Comparison of ENCODE assay signal across 2 cellular contexts in genomic region chr20:63104312-63105181, GRCh38.
TF ChIP-seq lines count a peak whose summit lies in the region.

No MANE protein-coding gene starts in this region.

TF ChIP-seq in GM23338, 12 proteins besides CTCF, POLR2A, EP300 and RAD21:
- TF ChIP-seq ZNF114 (CRISPR knock-in tag; IDR thresholded peaks at IDR 0.05) (no peak), ZNF331 (CRISPR knock-in tag; IDR thresholded peaks at IDR 0.05; ENCODE audit: low read depth) (no peak), EZH2phosphoT487 (IDR thresholded peaks at IDR 0.05; ENCODE audit: unreplicated experiment) (no peak), JUNB (IDR thresholded peaks at IDR 0.05; ENCODE audit: unreplicated experiment) (no peak), ETS1 (IDR thresholded peaks at IDR 0.05) (no peak), POLR2AphosphoS5 (IDR thresholded peaks at IDR 0.05; ENCODE audit: low read depth) (no peak), STAT1 (IDR thresholded peaks at IDR 0.05; ENCODE audit: unreplicated experiment) (no peak), EZH2 (IDR thresholded peaks at IDR 0.05; ENCODE audit: low read depth, unreplicated experiment) (no peak), ZNF462 (CRISPR knock-in tag; IDR thresholded peaks at IDR 0.05) (no peak), CREB1 (CRISPR knock-in tag; IDR thresholded peaks at IDR 0.05; ENCODE audit: low read depth) (no peak), REST (IDR thresholded peaks at IDR 0.05; ENCODE audit: unreplicated experiment) (no peak), NANOG (IDR thresholded peaks at IDR 0.05; ENCODE audit: borderline replicate concordance) (no peak)

TF ChIP-seq in H1, 55 proteins besides CTCF, POLR2A, EP300 and RAD21:
- TF ChIP-seq ATF3 (IDR thresholded peaks at IDR 0.05; ENCODE audit: insufficient read depth, low read depth, low read length) (no peak), TAF1 (IDR thresholded peaks at IDR 0.05; ENCODE audit: low read depth, low read length) (no peak), FOSL1 (IDR thresholded peaks at IDR 0.05; ENCODE audit: insufficient read depth, low read depth, low read length) (no peak), CBX5 (IDR thresholded peaks at IDR 0.05; ENCODE audit: low read depth, low read length) (no peak), RXRA (IDR thresholded peaks at IDR 0.05; ENCODE audit: insufficient read depth, low read depth, low read length) (no peak), ATF2 (IDR thresholded peaks at IDR 0.05; ENCODE audit: low read length) (no peak)
TF ChIP-seq in H1: peak in this region for 0.
